ENCODE assay signal across 27 cellular contexts in the genomic region with DNA sequence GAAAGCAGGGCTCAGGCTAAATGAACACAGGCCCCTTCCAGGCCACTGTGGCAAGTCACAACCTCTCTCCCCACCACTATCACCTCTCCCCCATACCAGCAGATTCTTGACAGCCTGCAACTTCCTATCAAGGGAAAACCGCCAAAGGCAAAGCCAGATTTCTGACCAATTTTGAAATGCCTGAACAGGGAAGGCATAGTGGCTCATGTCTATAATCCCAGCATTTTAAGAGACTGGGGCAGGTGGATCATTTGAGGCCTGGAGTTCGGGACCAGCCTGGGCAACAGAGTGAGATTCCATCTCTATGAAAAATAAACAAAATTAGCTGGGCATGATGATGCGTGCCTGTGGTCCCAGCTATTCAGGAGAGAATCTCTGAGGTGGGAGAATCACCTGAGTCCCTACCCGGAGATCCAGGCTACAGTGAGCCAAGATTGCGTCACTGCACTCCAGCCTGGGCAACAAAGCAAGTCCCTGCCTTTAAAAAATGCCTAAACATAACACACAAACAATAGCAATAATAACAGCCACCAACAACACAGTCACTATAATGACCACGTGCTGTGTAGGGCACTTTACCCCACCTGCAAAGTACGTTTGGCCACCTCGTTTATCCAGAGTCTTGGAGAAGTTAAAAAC.
"Had no signal": no experiment of that assay in that cellular context is flagged by ENCODE, and none has a peak within 500 bp of the region (broad histone marks: within the 10 kb centered on the region; RNA-seq: fewer than 3 reads in every experiment).

No MANE protein-coding gene starts in this region.

- ATAC-seq: activated naive CD4-positive, alpha-beta T cell treated with anti-CD3 and anti-CD28 coated beads, Interleukin-2, amount 50 U/mL, for 72 hours; activated T-cell treated with anti-CD3 and anti-CD28 coated beads, Interleukin-2, amount 50 U/mL, for 72 hours; foreskin keratinocyte; gastrocnemius medialis had no signal

- H3K36me3 ChIP-seq: ascending aorta, breast epithelium, esophagus muscularis mucosa, gastrocnemius medialis, heart left ventricle had no signal

- H3K9me3 ChIP-seq: ascending aorta had no signal

- H3K27me3 ChIP-seq: breast epithelium had no signal

- H3K4me3 ChIP-seq: ascending aorta, breast epithelium, coronary artery, esophagus muscularis mucosa, gastrocnemius medialis, heart left ventricle had no signal

- H3K27ac ChIP-seq: ascending aorta, coronary artery, esophagus muscularis mucosa, foreskin keratinocyte, gastrocnemius medialis had no signal

- H3K4me1 ChIP-seq: foreskin keratinocyte had no signal

- DNase-seq: activated CD4-positive, alpha-beta memory T cell treated with anti-CD3 and anti-CD28 coated beads, Interleukin-2, amount 10 ng/mL, durations not matched to agents 7 days and 5 days; activated CD4-positive, alpha-beta T cell treated with anti-CD3 and anti-CD28 coated beads for 1 hour; activated CD4-positive, alpha-beta T cell treated with anti-CD3 and anti-CD28 coated beads for 4 hours; activated CD4-positive, alpha-beta T cell treated with anti-CD3 and anti-CD28 coated beads, Interleukin-2, amount 10 ng/mL, durations not matched to agents 7 days and 5 days; activated CD4-positive, alpha-beta T cell treated with anti-CD3 and anti-CD28 coated beads, Interleukin-2, amount 50 U/mL, for 4 hours; activated CD4-positive, CD25-positive, alpha-beta regulatory T cell; activated CD8-positive, alpha-beta memory T cell treated with anti-CD3 and anti-CD28 coated beads, Interleukin-2, amount 50 U/mL, for 48 hours; activated gamma-delta T cell; activated naive CD4-positive, alpha-beta T cell; activated naive CD4-positive, alpha-beta T cell treated with anti-CD3 and anti-CD28 coated beads, Interleukin-2, amount 10 ng/mL, durations not matched to agents 7 days and 5 days; activated naive CD8-positive, alpha-beta T cell treated with anti-CD3 and anti-CD28 coated beads, Interleukin-2, amount 10 ng/mL, durations not matched to agents 7 days and 5 days; activated T-cell treated with anti-CD3 and anti-CD28 coated beads for 4 hours; activated T-cell treated with anti-CD3 and anti-CD28 coated beads, Interleukin-2, amount 50 U/mL, for 24 hours; activated T-cell treated with anti-CD3 and anti-CD28 coated beads, Interleukin-2, amount 50 U/mL, for 72 hours; dorsolateral prefrontal cortex; effector memory CD4-positive, alpha-beta T cell; erythroblast; foreskin keratinocyte; gastrocnemius medialis; glutamatergic neuron; heart left ventricle; T-helper 2 cell had no signal
